Comparison of ENCODE assay signal across 23 cellular contexts in the genomic region with DNA sequence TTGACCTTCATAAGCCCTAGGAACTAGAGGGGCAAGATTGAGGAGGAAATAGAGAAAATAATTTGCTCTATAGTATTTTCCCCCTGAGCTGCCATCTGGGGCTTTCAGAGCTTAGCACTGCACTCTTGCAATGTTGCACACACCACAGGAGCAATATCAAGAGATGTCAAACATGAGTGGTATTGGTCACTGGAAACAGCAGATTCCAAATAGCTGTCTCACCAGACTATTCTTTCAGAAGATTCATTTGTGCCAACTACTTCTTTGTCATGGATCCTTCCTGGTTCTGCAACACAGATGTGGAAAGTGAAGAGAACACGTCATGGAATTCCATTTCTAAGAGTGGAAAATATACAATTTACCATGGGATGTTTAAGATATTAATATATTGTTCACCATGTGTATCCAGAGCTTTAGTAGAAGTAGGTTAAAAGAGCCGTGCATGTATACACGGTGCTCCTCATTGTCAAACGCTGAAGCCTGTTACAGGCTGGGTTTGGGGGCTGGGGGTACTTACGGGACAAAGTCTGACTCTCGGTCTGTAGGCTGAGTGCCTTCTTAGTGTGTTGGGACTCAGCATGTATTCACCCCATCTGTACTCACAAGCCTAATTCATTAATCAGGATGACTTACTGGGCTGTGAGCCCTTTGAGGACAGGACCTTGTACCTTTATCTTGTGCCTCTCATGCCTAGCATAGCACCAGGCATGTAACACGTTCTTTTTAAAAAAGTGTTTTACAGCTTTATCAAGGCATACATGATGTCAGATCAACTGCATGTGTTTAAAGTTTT. TPM values are rescaled to one million over a fixed set of nuclear protein-coding genes. Genes with fewer than 3 reads are reported as not detected.
DNase-seq lines count a peak whose midpoint lies in the region; ATAC-seq and TF ChIP-seq lines count a peak whose summit lies in the region.
"Had no signal": no experiment of that assay in that cellular context is flagged by ENCODE, and none has a peak within 500 bp of the region (broad histone marks: within the 10 kb centered on the region; RNA-seq: fewer than 3 reads in every experiment).

No MANE protein-coding gene starts in this region.

- TF ChIP-seq RAD21 in SK-N-SH (IDR thresholded peaks at IDR 0.05; ENCODE audit: low read length) = no peak

- H3K9me2 ChIP-seq in SK-N-SH = no peaks in the 10 kb centered on the region

- H2AFZ ChIP-seq in SK-N-SH (ENCODE audit: low read depth) (peak overlapping the region; percentile 77; the same call in 1 of the 2 replicates), fibroblast of lung (ENCODE audit: low read length) (no peak overlapping the region)

- no peaks in the 10 kb centered on the region for H3K36me3 Mint-ChIP-seq in HFFc6 (ENCODE audit: low read depth)

- no peak for TF ChIP-seq EP300 in SK-N-SH (IDR thresholded peaks at IDR 0.05; ENCODE audit: borderline replicate concordance in 1 of 2, low read depth in 1 of 2, low read length in 1 of 2)

- H3K4me2 ChIP-seq in SK-N-SH = peak overlapping the region; percentile 42
- no peak overlapping the region for H3K4me2 ChIP-seq in fibroblast of lung (ENCODE audit: extremely low read depth, insufficient read depth, low read length)

- H4K20me1 ChIP-seq in SK-N-SH (ENCODE audit: insufficient read depth) (no peaks in the 10 kb centered on the region), fibroblast of lung (ENCODE audit: control insufficient read depth, extremely low read depth, insufficient read depth, low read length) (no peaks in the 10 kb centered on the region)

- ATAC-seq in GM18498 (IDR thresholded peaks at IDR 0.05; ENCODE audit: unreplicated experiment) = no peak
- ATAC-seq in GM19395 (IDR thresholded peaks at IDR 0.05; ENCODE audit: unreplicated experiment) = no peak
- ATAC-seq: K562 had no signal

- H3K27me3 ChIP-seq in SK-N-SH (ENCODE audit: insufficient read depth) (no peaks in the 10 kb centered on the region), fibroblast of lung (ENCODE audit: control insufficient read depth, insufficient read depth, low read length) (no peaks in the 10 kb centered on the region)

- no peak overlapping the region for H3K9ac ChIP-seq in SK-N-SH
- no peak overlapping the region for H3K9ac ChIP-seq in fibroblast of lung (ENCODE audit: insufficient read depth, low read length)

- no peaks in the 10 kb centered on the region for H3K9me3 ChIP-seq in SK-N-SH
- H3K9me3 ChIP-seq in fibroblast of lung (ENCODE audit: control insufficient read depth, insufficient read depth, low read depth, low read length) = no peaks in the 10 kb centered on the region

- H3K27ac ChIP-seq in SK-N-SH (ENCODE audit: low read depth in 2 of 2, low read length in 1 of 2) = peak overlapping the region in 1 of 2 experiments; percentile 50; a peak in 2 of 4 replicates
- no peak overlapping the region for H3K27ac ChIP-seq in fibroblast of lung (ENCODE audit: insufficient read depth, low read length)

- H3K36me3 ChIP-seq in SK-N-SH (replicated peaks in 1 of 2; ENCODE audit: control insufficient read depth in 1 of 2, insufficient read depth in 2 of 2, low read length in 1 of 2) (no peaks in the 10 kb centered on the region), fibroblast of lung (ENCODE audit: control insufficient read depth, insufficient read depth, low read length) (no peaks in the 10 kb centered on the region)

- no peak for TF ChIP-seq CTCF in AG04449 (IDR thresholded peaks at IDR 0.05; ENCODE audit: insufficient read depth, low read length, missing control alignments)
- TF ChIP-seq CTCF in HFFc6 (IDR thresholded peaks at IDR 0.05) = no peak
- no peak for TF ChIP-seq CTCF in SK-N-SH (IDR thresholded peaks at IDR 0.05)
- TF ChIP-seq CTCF in fibroblast of lung (conservative IDR thresholded peaks at IDR 0.05 in 1 of 2, IDR thresholded peaks at IDR 0.05 in 1 of 2; ENCODE audit: low read depth in 1 of 2, low read length in 2 of 2) = no peak

- POLR2A ChIA-PET in AG04449 (lab: Yijun Ruan, JAX) (interaction anchor here (1.3 to 1.5 kb wide), 2 partner anchors 18 to 32 kb away, joined by 3 to 5 read pairs; partner anchors contain the start of gene GDNF), SK-N-SH (lab: Yijun Ruan, JAX) (no interaction called here)

- no peaks in the 10 kb centered on the region for H3K79me2 ChIP-seq in SK-N-SH (ENCODE audit: insufficient read depth)
- H3K79me2 ChIP-seq in fibroblast of lung (ENCODE audit: control insufficient read depth, insufficient read depth, low read length) = no peaks in the 10 kb centered on the region

- H3F3A ChIP-seq in SK-N-SH (replicated peaks; ENCODE audit: insufficient read depth) = no peaks in the 10 kb centered on the region

- no peaks in the 10 kb centered on the region for H3K27me3 Mint-ChIP-seq in HFFc6 (ENCODE audit: insufficient read depth)

- peak overlapping the region; percentile 55; the same call in 1 of the 2 replicates for H3K4me3 Mint-ChIP-seq in HFFc6
- H3K4me3 Mint-ChIP-seq: neural crest cell had no signal

- CTCF ChIA-PET in AG04449 (lab: Yijun Ruan, JAX) = interaction anchor here (1.0 to 1.2 kb wide), 2 partner anchors 32 to 322 kb away, joined by 4 to 6 read pairs; partner anchors contain the start of gene GDNF
- CTCF ChIA-PET in SK-N-SH (lab: Yijun Ruan, JAX) = no interaction called here

- H3K27ac Mint-ChIP-seq in HFFc6 = peak overlapping the region; percentile 58

- H3K4me3 ChIP-seq in AG04449 (ENCODE audit: low read depth, low read length) = no peak overlapping the region
- H3K4me3 ChIP-seq in SK-N-SH (ENCODE audit: low read depth in 2 of 2, low read length in 1 of 2) = no peak overlapping the region
- H3K4me3 ChIP-seq in fibroblast of lung (replicated peaks in 1 of 4; ENCODE audit: control extremely low read depth in 1 of 4, insufficient read depth in 1 of 4, low read depth in 3 of 4, low read length in 4 of 4) = no peak overlapping the region
- H3K4me3 ChIP-seq: K562 had no signal

- peak; percentile 58 for DNase-seq in AG04449 (ENCODE audit: low read depth, low spot score)
- peak; percentile 82 for DNase-seq in HFFc6
- no peak for DNase-seq in SK-N-SH
- peak; percentile 7 to 87 for DNase-seq in fibroblast of lung (ENCODE audit: low read depth in 2 of 2)
- DNase-seq in MV-4-11 (lab: John Stamatoyannopoulos, UW) = no peak
- no peak for DNase-seq in ureter (ENCODE audit: low spot score)
- DNase-seq: 8988T; activated CD4-positive, alpha-beta T cell treated with anti-CD3 and anti-CD28 coated beads for 48 hours; activated CD8-positive, alpha-beta memory T cell treated with anti-CD3 and anti-CD28 coated beads, Interleukin-2, amount 50 U/mL, for 48 hours; activated naive CD4-positive, alpha-beta T cell treated with Interleukin-2 at 50 U/mL for 16 hours; DND-41; erythroblast; mesendoderm; NCI-H1092 treated with DMSO at 0.1 percent for 48 hours; NCI-H2107; NCI-H69; OCI-M1; stimulated activated naive CD4-positive, alpha-beta T cell had no signal

- H3K4me1 ChIP-seq in SK-N-SH (ENCODE audit: control insufficient read depth in 1 of 2, insufficient read depth in 2 of 2, low read depth in 1 of 2, low read length in 1 of 2) (peaks cover 0 to 10% of the 10 kb centered on the region in 2 experiments; a peak in 1 of 4 replicates), fibroblast of lung (ENCODE audit: control insufficient read depth, extremely low read depth, insufficient read depth, low read length) (no peaks in the 10 kb centered on the region)

- WGBS in SK-N-SH (ENCODE audit: low lambda C conversion rate) = 9% methylated on average over 7 of the region's 7 CpGs

- peaks cover 73% of the 10 kb centered on the region for H3K4me1 Mint-ChIP-seq in HFFc6 (ENCODE audit: low read depth)

- no peaks in the 10 kb centered on the region for H3K9me3 Mint-ChIP-seq in HFFc6
- H3K9me3 Mint-ChIP-seq: neural crest cell had no signal

TF ChIP-seq in SK-N-SH, 30 proteins besides CTCF, POLR2A, EP300 and RAD21:
- TF ChIP-seq MXI1 (IDR thresholded peaks at IDR 0.05; ENCODE audit: low read depth, low read length) (no peak), FOSL2 (IDR thresholded peaks at IDR 0.05; ENCODE audit: borderline replicate concordance, low read depth) (peak; percentile 33; the same call in 1 of the 2 replicates), JUND (IDR thresholded peaks at IDR 0.05) (peak; percentile 36; the same call in 1 of the 2 replicates), USF2 (IDR thresholded peaks at IDR 0.05; ENCODE audit: borderline replicate concordance, low read depth, low read length) (no peak), SMC3 (IDR thresholded peaks at IDR 0.05; ENCODE audit: low read depth, low read length) (no peak), TCF12 (IDR thresholded peaks at IDR 0.05) (peak; percentile 87), TEAD4 (IDR thresholded peaks at IDR 0.05; ENCODE audit: borderline replicate concordance, insufficient read depth) (0 out of 2 replicates have a peak, but pooled peaks have one; percentile 33)
- TF ChIP-seq, protein P1, sequence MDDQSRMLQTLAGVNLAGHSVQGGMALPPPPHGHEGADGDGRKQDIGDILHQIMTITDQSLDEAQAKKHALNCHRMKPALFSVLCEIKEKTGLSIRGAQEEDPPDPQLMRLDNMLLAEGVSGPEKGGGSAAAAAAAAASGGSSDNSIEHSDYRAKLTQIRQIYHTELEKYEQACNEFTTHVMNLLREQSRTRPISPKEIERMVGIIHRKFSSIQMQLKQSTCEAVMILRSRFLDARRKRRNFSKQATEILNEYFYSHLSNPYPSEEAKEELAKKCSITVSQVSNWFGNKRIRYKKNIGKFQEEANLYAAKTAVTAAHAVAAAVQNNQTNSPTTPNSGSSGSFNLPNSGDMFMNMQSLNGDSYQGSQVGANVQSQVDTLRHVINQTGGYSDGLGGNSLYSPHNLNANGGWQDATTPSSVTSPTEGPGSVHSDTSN (IDR thresholded peaks at IDR 0.05) = peak; percentile 80

RNA-seq across cellular contexts. Expression of gene GDNF, which starts 31.4 kb away (rescaled TPM):
- total RNA-seq in HFFc6 (2021; fragmentation: NEBNext Ultra II Directional; extraction: Animal tissue kit (Norgen Biotek cat#: 25700)) = 1 to 10 TPM in 5 of 6 experiments, under 1 TPM in 1; 0.85 to 8.3 (median 7.1) TPM
- polyA plus RNA-seq in SK-N-SH (2012; rRNA removed) = 8.4 and 9.0 TPM in 2 replicates
- 8.8 and 9.4 TPM in 2 replicates for polyA plus RNA-seq in SK-N-SH (2012; cell fraction: cytosol; rRNA removed)
- 15.7 and 17.8 TPM in 2 replicates for polyA plus RNA-seq in SK-N-SH (2012; cell fraction: nucleus; rRNA removed)
- total RNA-seq in fibroblast of lung = 0.51 and 0.83 TPM in 2 replicates
- polyA plus RNA-seq in fibroblast of lung = 0.32 and 2.2 TPM in 2 replicates
- 0.47 and 2.3 TPM in 2 replicates for polyA plus RNA-seq in fibroblast of lung (2012)
- polyA minus RNA-seq in fibroblast of lung (ENCODE audit: low replicate concordance) = 0.39 and 1.1 TPM in 2 replicates
- not detected for total RNA-seq in ureter
- total RNA-seq: dermis microvascular lymphatic vessel endothelial cell, K562 had no signal
- polyA plus RNA-seq: K562 had no signal

Comparison
In these comparisons a context has a peak if more than half of its experiments do, and no peak if none do; other contexts are left out.
1. DNase-seq: peak in AG04449 (single experiment), HFFc6 (single experiment) and fibroblast of lung (2 of 2); none in SK-N-SH (single experiment), MV-4-11 (single experiment) and ureter (single experiment).